Comparison of ENCODE assay signal across 7 cellular contexts in genomic region chr6:45436544-45437440, GRCh38. TPM values are rescaled to one million over a fixed set of nuclear protein-coding genes. Genes with fewer than 3 reads are reported as not detected.
A peak's percentile ranks its signal among the peaks of the same experiment; 100 is the strongest.
DNase-seq lines count a peak whose midpoint lies in the region; ATAC-seq and TF ChIP-seq lines count a peak whose summit lies in the region.

No MANE protein-coding gene starts in this region.

- WGBS in esophagus muscularis mucosa, result 50% methylated on average over 7 of the region's 7 CpGs

- intact Hi-C loops in Panc1 (cut with micrococcal nuclease; ENCODE audit: unreplicated experiment) (no loop called here), gastrocnemius medialis (cut with DNase I; ENCODE audit: low total_unique reads) (no loop called here), esophagus muscularis mucosa (cut with DNase I) (no loop called here)

- no peak overlapping the region for H3K4me3 ChIP-seq in Panc1 (ENCODE audit: low read depth in 2 of 2, low read length in 2 of 2)
- no peak overlapping the region for H3K4me3 ChIP-seq in gastrocnemius medialis
- no peak overlapping the region for H3K4me3 ChIP-seq in GM23338
- no peak overlapping the region for H3K4me3 ChIP-seq in esophagus muscularis mucosa

- TF ChIP-seq CTCF in GM20000 (IDR thresholded peaks at IDR 0.05; ENCODE audit: extremely low read depth, missing control alignments), result no peak
- no peak for TF ChIP-seq CTCF in Panc1 (IDR thresholded peaks at IDR 0.05)
- TF ChIP-seq CTCF in gastrocnemius medialis (IDR thresholded peaks at IDR 0.05 in 4 of 5, conservative IDR thresholded peaks at IDR 0.05 in 1 of 5), result no peak
- TF ChIP-seq CTCF in GM23338 (conservative IDR thresholded peaks at IDR 0.05; ENCODE audit: low read depth in 2 of 2), result no peak
- TF ChIP-seq CTCF in esophagus muscularis mucosa (IDR thresholded peaks at IDR 0.05), result no peak

- ATAC-seq in Panc1 (no peak), gastrocnemius medialis (peak; percentile 63 to 69), GM23338 (no peak)

- H3K36me3 Mint-ChIP-seq in GM23338 (ENCODE audit: low read depth), result no peaks in the 10 kb centered on the region

- CTCF ChIA-PET in Panc1 (lab: Charles Lee), result interaction anchor here (1.0 kb wide), 1 partner anchor 278 kb away, joined by 3 read pairs; no protein-coding TSS in a partner anchor

- peak; percentile 31 for DNase-seq in GM20000 (ENCODE audit: low spot score)
- no peak for DNase-seq in Panc1 (ENCODE audit: low read depth, low spot score)
- DNase-seq in dedifferentiated amniotic fluid mesenchymal stem cell (ENCODE audit: extremely low spot score), result peak; percentile 75
- no peak for DNase-seq in gastrocnemius medialis
- DNase-seq in GM23338 (ENCODE audit: low spot score), result no peak
- DNase-seq in NCI-H1092 treated with DMSO at 0.1 percent for 48 hours (lab: John Stamatoyannopoulos, UW), result no peak
- DNase-seq in esophagus muscularis mucosa (ENCODE audit: extremely low spot score), result no peak

- POLR2A ChIA-PET in Panc1 (lab: Charles Lee), result no interaction called here

- no peak overlapping the region for H3K4me3 Mint-ChIP-seq in GM23338

- no peak overlapping the region for H3K4me2 ChIP-seq in GM23338

- H3F3A ChIP-seq in GM23338 (replicated peaks; ENCODE audit: low read depth), result no peaks in the 10 kb centered on the region

- peak overlapping the region; percentile 67 for H3K27ac ChIP-seq in Panc1 (ENCODE audit: low read length)
- peak overlapping the region in 2 of 4 donors; percentile 21 to 38 for H3K27ac ChIP-seq in gastrocnemius medialis
- no peak overlapping the region for H3K27ac ChIP-seq in GM23338 (ENCODE audit: low read depth)
- H3K27ac ChIP-seq in esophagus muscularis mucosa (replicated peaks in 1 of 4), result no peak overlapping the region

- H3K4me1 Mint-ChIP-seq in GM23338, result peaks cover 9% of the 10 kb centered on the region; the same call in 2 of the 3 replicates

- in situ Hi-C loops in Panc1 (cut with HindIII; ENCODE audit: low pct_unique_long_range_greater_than_20kb, low sequenced_read_pairs) (no loop called here), gastrocnemius medialis (cut with MboI; ENCODE audit: low sequenced_read_pairs in 4 of 4) (no loop called here)

- H3K9me2 ChIP-seq in GM23338 (ENCODE audit: insufficient read depth), result no peaks in the 10 kb centered on the region

- H2AFZ ChIP-seq in GM23338, result no peak overlapping the region

- H3K36me3 ChIP-seq in Panc1 (ENCODE audit: control insufficient read depth, insufficient read depth, low read length), result peaks cover 4% of the 10 kb centered on the region; the same call in 1 of the 2 replicates
- H3K36me3 ChIP-seq in gastrocnemius medialis, result no peaks in the 10 kb centered on the region
- no peaks in the 10 kb centered on the region for H3K36me3 ChIP-seq in GM23338 (ENCODE audit: insufficient read depth)
- no peaks in the 10 kb centered on the region for H3K36me3 ChIP-seq in esophagus muscularis mucosa

- TF ChIP-seq POLR2A in gastrocnemius medialis (IDR thresholded peaks at IDR 0.05) (no peak), esophagus muscularis mucosa (IDR thresholded peaks at IDR 0.05; ENCODE audit: low read depth) (no peak)

- H4K20me1 ChIP-seq in GM23338 (replicated peaks; ENCODE audit: insufficient read depth), result no peaks in the 10 kb centered on the region

- no peak for TF ChIP-seq EP300 in esophagus muscularis mucosa (IDR thresholded peaks at IDR 0.05)

- peaks cover 15% of the 10 kb centered on the region for H3K4me1 ChIP-seq in Panc1 (ENCODE audit: control insufficient read depth, insufficient read depth, low read length)
- peaks cover 0 to 8% of the 10 kb centered on the region in 2 donors for H3K4me1 ChIP-seq in gastrocnemius medialis
- H3K4me1 ChIP-seq in GM23338 (ENCODE audit: insufficient read depth), result no peaks in the 10 kb centered on the region; the same call in 1 of the 2 replicates
- peaks cover 0 to 9% (median 5%) of the 10 kb centered on the region in 4 donors for H3K4me1 ChIP-seq in esophagus muscularis mucosa

- no TSS peak for BruUV-seq in Panc1 (replicated peaks; lab: Mats Ljungman, UMichigan)

- H3K9me3 ChIP-seq in Panc1 (ENCODE audit: control insufficient read depth, insufficient read depth, low read depth, low read length), result no peaks in the 10 kb centered on the region
- no peaks in the 10 kb centered on the region for H3K9me3 ChIP-seq in gastrocnemius medialis
- no peaks in the 10 kb centered on the region for H3K9me3 ChIP-seq in esophagus muscularis mucosa

- H3K27me3 ChIP-seq in Panc1 (ENCODE audit: control insufficient read depth, insufficient read depth, low read length) (no peaks in the 10 kb centered on the region), gastrocnemius medialis (no peaks in the 10 kb centered on the region), GM23338 (ENCODE audit: insufficient read depth) (no peaks in the 10 kb centered on the region), esophagus muscularis mucosa (peaks cover 0 to 9% (median 0%) of the 10 kb centered on the region in 4 donors)

- H3K27me3 Mint-ChIP-seq in GM23338 (ENCODE audit: insufficient read depth, low read depth, poor library complexity), result no peaks in the 10 kb centered on the region

- no peak overlapping the region for H3K27ac Mint-ChIP-seq in GM23338

- no peaks in the 10 kb centered on the region for H3K9me3 Mint-ChIP-seq in GM23338

- H3K79me2 ChIP-seq in GM23338 (replicated peaks; ENCODE audit: insufficient read depth), result no peaks in the 10 kb centered on the region

TF ChIP-seq in GM23338, 12 proteins besides CTCF, POLR2A, EP300 and RAD21 (continues in another document):
- TF ChIP-seq NANOG (IDR thresholded peaks at IDR 0.05; ENCODE audit: borderline replicate concordance) (no peak), ZNF114 (CRISPR knock-in tag; IDR thresholded peaks at IDR 0.05) (no peak), STAT1 (IDR thresholded peaks at IDR 0.05; ENCODE audit: unreplicated experiment) (no peak), ZNF331 (CRISPR knock-in tag; IDR thresholded peaks at IDR 0.05; ENCODE audit: low read depth) (no peak), ZNF462 (CRISPR knock-in tag; IDR thresholded peaks at IDR 0.05) (no peak), EZH2phosphoT487 (IDR thresholded peaks at IDR 0.05; ENCODE audit: unreplicated experiment) (no peak)

RNA-seq across cellular contexts. Expression of gene SUPT3H, which starts 59.1 kb away (rescaled TPM):
- total RNA-seq in Panc1 (2021; ENCODE audit: unreplicated experiment) (11.0 TPM), gastrocnemius medialis (1 to 10 TPM; 1.5 to 9.0 (median 4.2) TPM), esophagus muscularis mucosa (10 to 100 TPM in 2 of 4 donors, 1 to 10 TPM in 2; 5.1 to 13.3 (median 9.9) TPM)
- polyA plus RNA-seq in Panc1 (2012; ENCODE audit: insufficient read length), result 13.6 TPM
- 11.4 and 19.0 TPM in 2 replicates for total RNA-seq in GM23338 (2014; rRNA removed; shearing (Covaris generic))
- polyA plus RNA-seq in GM23338 (2016; fragmentation: Nextera tagmentation; extraction: Ambion mirVana), result 23.2 and 30.1 TPM in 2 replicates

Comparison
In these comparisons a context has a peak if more than half of its experiments do, and no peak if none do; other contexts are left out.
1. DNase-seq: peak in GM20000 (single experiment) and dedifferentiated amniotic fluid mesenchymal stem cell (single experiment); none in Panc1 (single experiment), gastrocnemius medialis (0 of 2), GM23338 (single experiment), NCI-H1092 treated with DMSO at 0.1 percent for 48 hours (single experiment) and esophagus muscularis mucosa (single experiment).
2. ATAC-seq: peak in gastrocnemius medialis (2 of 2); none in Panc1 (single experiment) and GM23338 (single experiment).